ENCODE assay signal across 28 cellular contexts in the genomic region with DNA sequence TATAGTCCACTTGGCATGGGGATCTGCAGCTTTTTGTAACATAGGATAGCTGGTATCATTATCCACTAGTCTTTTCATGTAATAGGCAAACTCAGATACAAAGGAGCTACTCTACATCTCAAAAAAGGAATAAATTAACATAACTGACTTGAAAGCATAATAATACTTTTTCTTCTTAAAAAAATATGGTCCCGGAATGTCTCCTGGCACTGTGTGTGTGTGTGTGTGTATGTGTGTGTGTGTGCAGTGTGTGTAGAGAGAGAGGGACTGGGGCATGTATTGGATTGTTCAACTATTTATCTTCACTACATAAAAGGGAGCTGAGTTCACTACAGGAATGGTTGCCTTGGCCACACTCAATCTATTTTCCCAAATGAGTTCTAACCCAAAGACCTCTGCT.
"Had no signal": no experiment of that assay in that cellular context is flagged by ENCODE, and none has a peak within 500 bp of the region (broad histone marks: within the 10 kb centered on the region; RNA-seq: fewer than 3 reads in every experiment).

No MANE protein-coding gene starts in this region.

- H3K27me3 ChIP-seq: stomach, suprapubic skin, testis, thyroid gland, tibial artery, tibial nerve, transverse colon, upper lobe of left lung, upper lobe of right lung, uterus, vagina had no signal

- H3K36me3 ChIP-seq: stomach, suprapubic skin, thoracic aorta, thyroid gland, tibial artery, tibial nerve, transverse colon, upper lobe of left lung, upper lobe of right lung, uterus, vagina had no signal

- H3K36me3 Mint-ChIP-seq: stimulated activated effector memory CD8-positive, alpha-beta T cell treated with anti-CD3 and anti-CD28 coated beads, Interleukin-12 subunit alpha, Interleukin-12 subunit beta, amount 100 ng/mL, for 72 hours; type B pancreatic cell had no signal

- H3K4me1 Mint-ChIP-seq: stimulated activated effector memory CD8-positive, alpha-beta T cell treated with anti-CD3 and anti-CD28 coated beads, Interleukin-12 subunit alpha, Interleukin-12 subunit beta, amount 100 ng/mL, for 72 hours; stimulated activated naive CD8-positive, alpha-beta T cell treated with anti-CD3 and anti-CD28 coated beads, Interleukin-15, amount 100 ng/mL, for 72 hours had no signal

- H3K27ac ChIP-seq: stomach, suprapubic skin, testis, thoracic aorta, thyroid gland, tibial artery, tibial nerve, transverse colon, upper lobe of left lung, upper lobe of right lung, uterus, vagina had no signal

- H3K9me3 ChIP-seq: stomach, suprapubic skin, testis, thoracic aorta, thyroid gland, tibial artery, tibial nerve, transverse colon, upper lobe of left lung, upper lobe of right lung, uterus, vagina had no signal

- DNase-seq: stimulated activated CD4-positive, alpha-beta T cell treated with anti-CD3 and anti-CD28 coated beads, Interleukin-1b, Interleukin-23, amount 100 ng/mL, for 48 hours; stimulated activated CD4-positive, alpha-beta T cell treated with anti-CD3 and anti-CD28 coated beads, Interleukin-2, amount 100 ng/mL, for 24 hours; stimulated activated CD4-positive, alpha-beta T cell treated with anti-CD3 and anti-CD28 coated beads, Interleukin-2, amount 100 ng/mL, for 48 hours; stimulated activated CD4-positive, alpha-beta T cell treated with anti-CD3 and anti-CD28 coated beads, Interleukin-4, amount 100 ng/mL, for 1 hour; stimulated activated CD4-positive, alpha-beta T cell treated with anti-CD3 and anti-CD28 coated beads, Interleukin-4, amount 100 ng/mL, for 24 hours; stimulated activated CD4-positive, alpha-beta T cell treated with anti-CD3 and anti-CD28 coated beads, Interleukin-4, amount 100 ng/mL, for 4 hours; stimulated activated CD8-positive, alpha-beta memory T cell treated with anti-CD3 and anti-CD28 coated beads, Interleukin-4, amount 100 ng/mL, for 48 hours; stimulated activated naive CD4-positive, alpha-beta T cell; stimulated activated naive CD4-positive, alpha-beta T cell treated with Interleukin-2 at 50 U/mL for 16 hours; stimulated activated naive CD8-positive, alpha-beta T cell treated with anti-CD3 and anti-CD28 coated beads, Interleukin-15, amount 100 ng/mL, for 72 hours; stimulated activated naive CD8-positive, alpha-beta T cell treated with anti-CD3 and anti-CD28 coated beads, Interleukin-15, Interleukin-2, amounts not matched to agents 100 U/mL and 50 U/mL, for 24 hours; stomach; substantia nigra; testis; thyroid gland; tibial artery; transverse colon; trophoblast cell; upper lobe of left lung; upper lobe of right lung; uterus had no signal

- H3K4me3 Mint-ChIP-seq: stimulated activated effector memory CD8-positive, alpha-beta T cell treated with anti-CD3 and anti-CD28 coated beads, Interleukin-12 subunit alpha, Interleukin-12 subunit beta, amount 100 ng/mL, for 72 hours; stimulated activated naive CD8-positive, alpha-beta T cell treated with anti-CD3 and anti-CD28 coated beads, Interleukin-15, amount 100 ng/mL, for 72 hours; stimulated activated naive CD8-positive, alpha-beta T cell treated with anti-CD3 and anti-CD28 coated beads, Interleukin-15, Interleukin-2, amounts not matched to agents 100 ng/mL and 50 ng/mL, for 24 hours; type B pancreatic cell had no signal

- H3K27ac Mint-ChIP-seq: stimulated activated effector memory CD8-positive, alpha-beta T cell treated with anti-CD3 and anti-CD28 coated beads, Interleukin-12 subunit alpha, Interleukin-12 subunit beta, amount 100 ng/mL, for 72 hours; stimulated activated naive CD8-positive, alpha-beta T cell treated with anti-CD3 and anti-CD28 coated beads, Interleukin-15, amount 100 ng/mL, for 72 hours; stimulated activated naive CD8-positive, alpha-beta T cell treated with anti-CD3 and anti-CD28 coated beads, Interleukin-15, Interleukin-2, amounts not matched to agents 100 ng/mL and 50 ng/mL, for 24 hours; type B pancreatic cell had no signal

- ATAC-seq: stimulated activated effector memory CD8-positive, alpha-beta T cell treated with anti-CD3 and anti-CD28 coated beads, Interleukin-12 subunit alpha, Interleukin-12 subunit beta, amount 100 ng/mL, for 72 hours; stimulated activated naive CD8-positive, alpha-beta T cell treated with anti-CD3 and anti-CD28 coated beads, Interleukin-15, amount 100 ng/mL, for 72 hours; stimulated activated naive CD8-positive, alpha-beta T cell treated with anti-CD3 and anti-CD28 coated beads, Interleukin-15, Interleukin-2, amounts not matched to agents 100 U/mL and 50 U/mL, for 24 hours; upper lobe of right lung had no signal

- H3K4me1 ChIP-seq: stomach, suprapubic skin, testis, thyroid gland, tibial artery, tibial nerve, transverse colon, upper lobe of left lung, upper lobe of right lung, uterus, vagina had no signal

- H3K27me3 Mint-ChIP-seq: type B pancreatic cell had no signal

- H3K9me3 Mint-ChIP-seq: stimulated activated effector memory CD8-positive, alpha-beta T cell treated with anti-CD3 and anti-CD28 coated beads, Interleukin-12 subunit alpha, Interleukin-12 subunit beta, amount 100 ng/mL, for 72 hours; stimulated activated naive CD8-positive, alpha-beta T cell treated with anti-CD3 and anti-CD28 coated beads, Interleukin-15, amount 100 ng/mL, for 72 hours; stimulated activated naive CD8-positive, alpha-beta T cell treated with anti-CD3 and anti-CD28 coated beads, Interleukin-15, Interleukin-2, amounts not matched to agents 100 ng/mL and 50 ng/mL, for 24 hours; type B pancreatic cell had no signal

- H3K4me3 ChIP-seq: stomach, suprapubic skin, testis, thoracic aorta, thyroid gland, tibial artery, tibial nerve, transverse colon, upper lobe of left lung, upper lobe of right lung, uterus, vagina had no signal
